ENCODE assay signal across 21 cellular contexts in the genomic region with DNA sequence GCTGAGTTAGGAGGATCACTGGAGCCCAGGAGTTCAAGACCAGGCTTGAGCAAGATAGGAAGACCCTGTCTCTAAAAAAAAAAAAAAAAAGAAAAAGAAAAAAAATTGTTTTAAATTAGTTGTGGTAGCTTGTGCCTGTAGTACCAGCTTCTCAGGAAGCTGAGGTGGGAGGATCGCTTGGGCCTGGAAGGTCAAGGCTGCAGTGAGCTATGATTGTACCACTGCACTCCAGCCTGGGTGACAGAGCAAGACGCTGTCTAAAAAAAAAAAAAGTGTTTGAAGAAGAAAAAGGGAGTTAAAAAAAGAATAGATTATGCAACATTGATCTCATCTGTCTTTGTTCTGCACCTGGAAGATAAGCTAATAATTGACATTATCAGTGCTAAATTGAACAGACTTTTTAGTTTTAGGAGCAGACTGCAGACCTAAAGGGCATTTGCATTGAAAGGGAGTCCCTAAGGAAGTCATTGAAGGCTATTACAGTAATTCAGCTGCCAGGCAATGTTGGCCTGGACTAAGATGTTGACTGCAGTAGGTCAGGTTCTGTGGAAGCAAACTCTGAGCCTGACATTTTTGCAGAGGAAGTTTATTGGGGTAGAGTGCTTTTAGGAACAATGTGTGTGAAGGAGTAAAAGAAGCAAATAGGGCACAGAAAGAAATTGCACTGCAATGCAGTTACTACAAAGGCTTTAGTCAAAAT.
"Had no signal": no experiment of that assay in that cellular context is flagged by ENCODE, and none has a peak within 500 bp of the region (broad histone marks: within the 10 kb centered on the region; RNA-seq: fewer than 3 reads in every experiment).

No MANE protein-coding gene starts in this region.

- H3K27me3 ChIP-seq: foreskin keratinocyte, pancreas, suprapubic skin, thyroid gland, upper lobe of left lung, vagina had no signal

- H3K27me3 Mint-ChIP-seq: progenitor cell of endocrine pancreas had no signal

- H3K36me3 ChIP-seq: pancreas, suprapubic skin, thyroid gland, upper lobe of left lung, vagina had no signal

- DNase-seq: dermis blood vessel endothelial cell; erythroblast; foreskin keratinocyte; immature natural killer cell; left cardiac atrium; left ventricle myocardium superior; mesenchymal stem cell; naive B cell; occipital lobe; pancreas; right cardiac atrium; small intestine; stimulated activated CD4-positive, alpha-beta T cell treated with anti-CD3 and anti-CD28 coated beads, Interleukin-12 subunit alpha, Interleukin-12 subunit beta, amount 100 ng/mL, for 4 hours; stimulated activated naive CD8-positive, alpha-beta T cell treated with anti-CD3 and anti-CD28 coated beads, Interleukin-15, Interleukin-2, amounts not matched to agents 100 U/mL and 50 U/mL, for 24 hours; thyroid gland; upper lobe of left lung had no signal

- H3K36me3 Mint-ChIP-seq: naive B cell had no signal

- H3K27ac ChIP-seq: foreskin keratinocyte, pancreas, suprapubic skin, thyroid gland, upper lobe of left lung, vagina had no signal

- H3K9me3 ChIP-seq: pancreas, suprapubic skin, thyroid gland, upper lobe of left lung, vagina had no signal

- H3K4me1 Mint-ChIP-seq: immature natural killer cell, nephron had no signal

- H3K9me3 Mint-ChIP-seq: immature natural killer cell, naive B cell had no signal

- H3K4me3 ChIP-seq: lung, pancreas, suprapubic skin, thyroid gland, upper lobe of left lung, vagina had no signal

- H3K27ac Mint-ChIP-seq: progenitor cell of endocrine pancreas had no signal

- ATAC-seq: foreskin keratinocyte; left cardiac atrium; left ventricle myocardium superior; pancreas; stimulated activated naive CD8-positive, alpha-beta T cell treated with anti-CD3 and anti-CD28 coated beads, Interleukin-15, Interleukin-2, amounts not matched to agents 100 U/mL and 50 U/mL, for 24 hours had no signal

- H3K4me3 Mint-ChIP-seq: immature natural killer cell, naive B cell, nephron had no signal

- H3K4me1 ChIP-seq: thyroid gland, upper lobe of left lung, vagina had no signal
